ENCODE assay signal across 2 cellular contexts in genomic region chr4:113495790-113496189, GRCh38.
TF ChIP-seq lines count a peak whose summit lies in the region.

No MANE protein-coding gene starts in this region.

TF ChIP-seq in HEK293, 187 proteins besides CTCF, POLR2A, EP300 and RAD21 (continued from another document):
- TF ChIP-seq PBX3 (CRISPR knock-in tag; IDR thresholded peaks at IDR 0.05) (no peak), ZBTB21 (tag by site-specific recombination; IDR thresholded peaks at IDR 0.05) (no peak), REPIN1 (tag by site-specific recombination; IDR thresholded peaks at IDR 0.05; ENCODE audit: low read depth) (no peak), SCRT2 (tag by site-specific recombination; IDR thresholded peaks at IDR 0.05) (peak; percentile 68)

TF ChIP-seq in IMR-90, 13 proteins besides CTCF, POLR2A, EP300 and RAD21 (continued from another document):
- TF ChIP-seq USF2 (IDR thresholded peaks at IDR 0.05; ENCODE audit: low read depth, low read length), result no peak
